Comparison of ENCODE assay signal across 8 cellular contexts in the genomic region with DNA sequence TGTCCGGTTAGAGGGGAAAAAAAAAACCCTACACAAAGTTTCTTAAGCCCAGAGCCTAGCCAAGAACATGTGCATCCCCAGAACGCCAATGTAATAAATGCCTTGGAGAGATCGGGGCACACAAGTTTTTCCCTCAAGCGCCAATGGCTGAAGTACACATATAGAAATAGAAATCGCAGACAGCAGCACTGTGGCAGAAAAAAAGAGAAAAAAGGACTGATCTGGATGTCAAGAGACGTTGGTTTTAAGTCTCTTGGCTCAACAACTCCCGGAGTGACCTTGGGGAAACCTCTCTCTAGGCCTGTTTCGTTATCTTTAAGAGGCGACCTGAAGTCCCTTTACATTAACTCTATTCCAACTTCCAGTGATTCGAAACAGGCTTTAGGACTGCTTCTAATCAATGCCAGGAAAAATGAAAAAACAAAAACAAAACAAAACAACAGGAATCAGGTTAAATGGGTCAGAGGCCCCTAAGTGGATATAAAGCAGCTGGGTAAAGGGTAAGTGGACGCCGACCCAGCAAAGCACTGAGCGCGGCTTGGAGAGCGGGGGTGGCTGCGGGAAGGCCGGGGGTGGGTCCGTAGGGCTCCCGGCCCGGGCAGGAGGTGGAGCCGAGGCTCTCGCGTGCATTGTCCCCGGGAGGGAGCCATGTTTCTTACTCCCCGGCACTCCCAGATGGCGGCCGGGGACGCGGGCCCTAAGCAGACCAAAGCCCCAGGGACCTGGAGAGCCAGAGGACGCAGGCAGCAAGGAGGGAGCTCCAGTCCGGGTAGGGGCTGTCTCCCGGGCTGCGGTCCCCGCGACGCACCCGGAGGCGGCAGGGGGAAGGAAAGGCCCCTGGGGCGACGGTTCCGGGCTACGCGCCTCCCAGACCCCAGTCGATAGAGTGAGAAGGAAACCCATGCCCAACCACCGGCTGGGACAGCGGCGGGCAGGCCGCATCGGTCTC. TPM values are rescaled to one million over a fixed set of nuclear protein-coding genes. Genes with fewer than 3 reads are reported as not detected.
DNase-seq lines count a peak whose midpoint lies in the region; ATAC-seq and TF ChIP-seq lines count a peak whose summit lies in the region.

No MANE protein-coding gene starts in this region.

- H3K4me2 ChIP-seq in neural cell (ENCODE audit: low read length): peak overlapping the region; percentile 94

- H3K9me3 ChIP-seq in NT2/D1 (ENCODE audit: insufficient read depth, low read length): no peaks in the 10 kb centered on the region
- no peaks in the 10 kb centered on the region for H3K9me3 ChIP-seq in neural cell (ENCODE audit: low read length)
- H3K9me3 ChIP-seq in stomach smooth muscle (ENCODE audit: control insufficient read depth in 2 of 2, low read length in 2 of 2): no peaks in the 10 kb centered on the region

- H3K9me2 ChIP-seq in neural cell (ENCODE audit: insufficient read depth, low read length): no peaks in the 10 kb centered on the region

- peak overlapping the region; percentile 90 for H3K27ac ChIP-seq in neural cell (ENCODE audit: low read length)
- H3K27ac ChIP-seq in stomach smooth muscle (ENCODE audit: low read length): peak overlapping the region; percentile 95

- no peaks in the 10 kb centered on the region for H4K20me1 ChIP-seq in neural cell (ENCODE audit: insufficient read depth)

- no peaks in the 10 kb centered on the region for H3F3A ChIP-seq in neural cell (ENCODE audit: insufficient read depth, low read length, poor library complexity, severe bottlenecking)

- H3K4me1 ChIP-seq in NT2/D1 (ENCODE audit: insufficient read depth, insufficient read length) (no peaks in the 10 kb centered on the region), stomach smooth muscle (ENCODE audit: control insufficient read depth, insufficient read depth, low read length) (no peaks in the 10 kb centered on the region)

- H3K27me3 ChIP-seq in NT2/D1 (ENCODE audit: insufficient read depth, insufficient read length) (no peaks in the 10 kb centered on the region), neural cell (ENCODE audit: insufficient read depth, low read depth, low read length) (no peaks in the 10 kb centered on the region), stomach smooth muscle (ENCODE audit: control insufficient read depth in 1 of 2, insufficient read depth in 2 of 2, low read length in 2 of 2) (no peaks in the 10 kb centered on the region)

- ATAC-seq in GM18519 (IDR thresholded peaks at IDR 0.05; ENCODE audit: low FRiP score, unreplicated experiment): peak; percentile 43
- peak; percentile 70 for ATAC-seq in HG03045 (IDR thresholded peaks at IDR 0.05; ENCODE audit: unreplicated experiment)

- H3K4me3 ChIP-seq in AG10803 (ENCODE audit: low read length): peak overlapping the region; percentile 90
- peak overlapping the region; percentile 93 for H3K4me3 ChIP-seq in NT2/D1 (ENCODE audit: insufficient read length, low read depth)
- H3K4me3 ChIP-seq in fibroblast of the aortic adventitia (ENCODE audit: low read depth, low read length): peak overlapping the region; percentile 95
- H3K4me3 ChIP-seq in neural cell (ENCODE audit: low read length): peak overlapping the region; percentile 99
- H3K4me3 ChIP-seq in stomach smooth muscle (ENCODE audit: low read length in 2 of 2): peak overlapping the region; percentile 88 to 91

- H2AFZ ChIP-seq in neural cell (ENCODE audit: low read depth, low read length): peak overlapping the region; percentile 91

- no peak for TF ChIP-seq CTCF in AG10803 (conservative IDR thresholded peaks at IDR 0.05; ENCODE audit: low read length)
- no peak for TF ChIP-seq CTCF in fibroblast of the aortic adventitia (IDR thresholded peaks at IDR 0.05; ENCODE audit: insufficient read depth, low read length)
- TF ChIP-seq CTCF in neural cell (IDR thresholded peaks at IDR 0.05; ENCODE audit: poor library complexity, severe bottlenecking): no peak

- H3K36me3 ChIP-seq in NT2/D1 (ENCODE audit: insufficient read depth, insufficient read length, low read length) (peaks cover 15% of the 10 kb centered on the region), neural cell (ENCODE audit: insufficient read depth, low read length) (no peaks in the 10 kb centered on the region), stomach smooth muscle (ENCODE audit: control insufficient read depth in 2 of 2, insufficient read depth in 2 of 2, low read length in 2 of 2) (no peaks in the 10 kb centered on the region)

- DNase-seq in AG10803 (ENCODE audit: low read depth): peak; percentile 79
- no peak for DNase-seq in NT2/D1 (ENCODE audit: low read depth, low spot score)
- DNase-seq in activated effector memory CD4-positive, alpha-beta T cell treated with Interleukin-2 at 50 U/mL for 16 hours: peak; percentile 57
- peak; percentile 72 for DNase-seq in fibroblast of the aortic adventitia (ENCODE audit: low read depth)

- no peak for TF ChIP-seq EP300 in neural cell (conservative IDR thresholded peaks at IDR 0.05; ENCODE audit: poor library complexity, severe bottlenecking)

- H3K79me2 ChIP-seq in neural cell (replicated peaks; ENCODE audit: insufficient read depth, low read length): peaks cover 54% of the 10 kb centered on the region

- H3K9ac ChIP-seq in NT2/D1 (ENCODE audit: insufficient read length, low read depth) (peak overlapping the region; percentile 97), neural cell (ENCODE audit: low read length) (peak overlapping the region; percentile 96), stomach smooth muscle (ENCODE audit: low read length in 2 of 2) (peak overlapping the region; percentile 98 to 99)

- no peak for TF ChIP-seq RAD21 in neural cell (conservative IDR thresholded peaks at IDR 0.05)

TF ChIP-seq in neural cell, 6 proteins besides CTCF, POLR2A, EP300 and RAD21:
- TF ChIP-seq POLR2AphosphoS5 (IDR thresholded peaks at IDR 0.05): no peak
- TF ChIP-seq REST (IDR thresholded peaks at IDR 0.05; ENCODE audit: borderline replicate concordance): no peak
- no peak for TF ChIP-seq TAF1 (IDR thresholded peaks at IDR 0.05; ENCODE audit: low read depth)
- TF ChIP-seq SMC3 (conservative IDR thresholded peaks at IDR 0.05; ENCODE audit: poor library complexity): no peak
- no peak for TF ChIP-seq EZH2 (IDR thresholded peaks at IDR 0.05; ENCODE audit: borderline replicate concordance, insufficient read depth, low read length, poor library complexity, severe bottlenecking)
- peak; percentile 13 for TF ChIP-seq MXI1 (conservative IDR thresholded peaks at IDR 0.05; ENCODE audit: poor library complexity, severe bottlenecking)

RNA-seq across cellular contexts. Expression of gene EIF3A, which starts 0.8 kb away (rescaled TPM):
- total RNA-seq in fibroblast of the aortic adventitia (ENCODE audit: low replicate concordance): 144 and 187 TPM in 2 replicates
- 37.3 and 38.6 TPM in 2 replicates for polyA plus RNA-seq in neural cell
- 112 and 128 TPM in 2 replicates for polyA minus RNA-seq in neural cell

RNA-seq across cellular contexts. Expression of gene DENND10, which starts 24.1 kb away (rescaled TPM):
- total RNA-seq in fibroblast of the aortic adventitia (ENCODE audit: low replicate concordance): 90.4 and 91.3 TPM in 2 replicates
- 81.6 and 83.3 TPM in 2 replicates for polyA plus RNA-seq in neural cell
- 54.5 and 56.4 TPM in 2 replicates for polyA minus RNA-seq in neural cell

RNA-seq across cellular contexts. Expression of gene NANOS1, which starts 50.3 kb away (rescaled TPM):
- total RNA-seq in fibroblast of the aortic adventitia (ENCODE audit: low replicate concordance): 2.1 and 2.7 TPM in 2 replicates
- 26.0 and 29.1 TPM in 2 replicates for polyA plus RNA-seq in neural cell
- polyA minus RNA-seq in neural cell: 19.2 and 22.1 TPM in 2 replicates
